ENCODE assay signal across 8 cellular contexts in genomic region chr3:119559441-119559963, GRCh38. TPM values are rescaled to one million over a fixed set of nuclear protein-coding genes. Genes with fewer than 3 reads are reported as not detected.
DNase-seq lines count a peak whose midpoint lies in the region; ATAC-seq, FAIRE-seq and TF ChIP-seq lines count a peak whose summit lies in the region.

Gene CD80, minus strand, starts transcription at chr3:119559614. Its CDS starts 1,886 bp downstream, at chr3:119557728.

- TF ChIP-seq EP300 in suprapubic skin (IDR thresholded peaks at IDR 0.05), result no peak

- dilution Hi-C loops in endothelial cell of umbilical vein (cut with MboI; ENCODE audit: extremely low pct_ligation_motif_present, low sequenced_read_pairs), result no loop called here

- H3K4me3 ChIP-seq in endothelial cell of umbilical vein (replicated peaks in 1 of 3; ENCODE audit: insufficient read depth in 1 of 3, low read depth in 1 of 3, low read length in 3 of 3) (no peak within 1 kb of the TSS), suprapubic skin (no peak within 1 kb of the TSS)

- no peak within 1 kb of the TSS for H2AFZ ChIP-seq in endothelial cell of umbilical vein (ENCODE audit: low read depth, low read length)

- H3K27ac Mint-ChIP-seq in activated CD4-positive, alpha-beta T cell treated with anti-CD3 and anti-CD28 coated beads for 36 hours, result peak within 1 kb of the TSS; percentile 15
- H3K27ac Mint-ChIP-seq in nephron progenitor cell, result no peak within 1 kb of the TSS

- WGBS in suprapubic skin, result 40% methylated on average over 7 of the region's 7 CpGs

- no peaks in the 10 kb centered on the region for H3K9me1 ChIP-seq in endothelial cell of umbilical vein (replicated peaks; ENCODE audit: control insufficient read depth, extremely low read depth, insufficient read depth, low read length)

- no peaks in the 10 kb centered on the region for H3K36me3 ChIP-seq in endothelial cell of umbilical vein (ENCODE audit: control insufficient read depth in 2 of 2, extremely low read depth in 1 of 2, insufficient read depth in 2 of 2, low read length in 2 of 2)
- no peaks in the 10 kb centered on the region for H3K36me3 ChIP-seq in suprapubic skin

- intact Hi-C loops in activated CD4-positive, alpha-beta T cell treated with anti-CD3 and anti-CD28 coated beads for 36 hours (cut with DNase I, micrococcal nuclease), result loop anchor here in 1 of 2 experiments (1.0 to 5.0 kb wide), 3 partner anchors 96 to 677 kb away; partner anchors contain the start of gene TMEM39A
- intact Hi-C loops in endothelial cell of umbilical vein (cut with micrococcal nuclease), result loop anchor here (10.0 kb wide), 1 partner anchor 285 kb away; no protein-coding TSS in a partner anchor

- H3K36me3 Mint-ChIP-seq in activated CD4-positive, alpha-beta T cell treated with anti-CD3 and anti-CD28 coated beads for 36 hours (ENCODE audit: low read depth), result no peaks in the 10 kb centered on the region
- H3K36me3 Mint-ChIP-seq in nephron progenitor cell (ENCODE audit: low read depth), result no peaks in the 10 kb centered on the region

- no peak within 1 kb of the TSS for H3K9ac ChIP-seq in endothelial cell of umbilical vein (replicated peaks; ENCODE audit: extremely low read depth, insufficient read depth, low read length)

- no peak within 1 kb of the TSS for H3K27ac ChIP-seq in endothelial cell of umbilical vein (ENCODE audit: insufficient read depth, low read depth, low read length)
- no peak within 1 kb of the TSS for H3K27ac ChIP-seq in suprapubic skin

- no peak within 1 kb of the TSS for H3K4me3 Mint-ChIP-seq in activated CD4-positive, alpha-beta T cell treated with anti-CD3 and anti-CD28 coated beads for 36 hours
- no peak within 1 kb of the TSS for H3K4me3 Mint-ChIP-seq in nephron progenitor cell

- FAIRE-seq in endothelial cell of umbilical vein (lab: Jason Lieb, UNC), result peak; percentile 33

- POLR2A ChIA-PET in activated CD4-positive, alpha-beta T cell treated with anti-CD3 and anti-CD28 coated beads for 36 hours (lab: Charles Lee), result no interaction called here
- POLR2A ChIA-PET in endothelial cell of umbilical vein (lab: Charles Lee), result no interaction called here

- no peaks in the 10 kb centered on the region for H3K27me3 Mint-ChIP-seq in activated CD4-positive, alpha-beta T cell treated with anti-CD3 and anti-CD28 coated beads for 36 hours
- peaks cover 3% of the 10 kb centered on the region for H3K27me3 Mint-ChIP-seq in nephron progenitor cell (ENCODE audit: low read depth, poor library complexity)

- no peaks in the 10 kb centered on the region for H3K79me2 ChIP-seq in endothelial cell of umbilical vein (ENCODE audit: control insufficient read depth, insufficient read depth, low read length)

- CTCF ChIA-PET in activated CD4-positive, alpha-beta T cell treated with anti-CD3 and anti-CD28 coated beads for 36 hours (lab: Charles Lee), result interaction anchor here (0.5 to 1.3 kb wide), 4 partner anchors 10 to 120 kb away, joined by 3 to 4 read pairs (median 4); no protein-coding TSS in a partner anchor
- CTCF ChIA-PET in endothelial cell of umbilical vein (lab: Charles Lee), result interaction anchor here (1.0 to 1.5 kb wide), 2 partner anchors 59 to 122 kb away, joined by 3 read pairs; no protein-coding TSS in a partner anchor

- H3K27me3 ChIP-seq in endothelial cell of umbilical vein (ENCODE audit: control insufficient read depth in 2 of 2, insufficient read depth in 2 of 2, low read length in 2 of 2) (peaks cover 0 to 13% of the 10 kb centered on the region in 2 experiments), suprapubic skin (no peaks in the 10 kb centered on the region)

- H3K9me3 Mint-ChIP-seq in activated CD4-positive, alpha-beta T cell treated with anti-CD3 and anti-CD28 coated beads for 36 hours (ENCODE audit: low read depth), result no peaks in the 10 kb centered on the region
- H3K9me3 Mint-ChIP-seq in nephron progenitor cell, result no peaks in the 10 kb centered on the region

- H3K4me1 Mint-ChIP-seq in activated CD4-positive, alpha-beta T cell treated with anti-CD3 and anti-CD28 coated beads for 36 hours, result peaks cover 13% of the 10 kb centered on the region
- no peaks in the 10 kb centered on the region for H3K4me1 Mint-ChIP-seq in nephron progenitor cell

- H3K4me1 ChIP-seq in endothelial cell of umbilical vein (ENCODE audit: control insufficient read depth, extremely low read depth, insufficient read depth, low read length) (no peaks in the 10 kb centered on the region), suprapubic skin (no peaks in the 10 kb centered on the region)

- DNase-seq in AG08395 (ENCODE audit: low spot score) (peak; percentile 49), NCI-H146 (lab: John Stamatoyannopoulos, UW) (peak; percentile 21), endothelial cell of umbilical vein (ENCODE audit: low read depth, low spot score) (peak; percentile 41), nephron progenitor cell (peak; percentile 8), suprapubic skin (ENCODE audit: low spot score in 2 of 2) (no peak)
- DNase-seq in activated CD4-positive, alpha-beta T cell treated with anti-CD3 and anti-CD28 coated beads for 36 hours, result peak; percentile 81

- BruUV-seq in endothelial cell of umbilical vein (replicated peaks; lab: Mats Ljungman, UMichigan), result no TSS peak

- H4K20me1 ChIP-seq in endothelial cell of umbilical vein (replicated peaks; ENCODE audit: control insufficient read depth, extremely low read depth, insufficient read depth, low read length), result no peaks in the 10 kb centered on the region

- ATAC-seq in GM18502 (IDR thresholded peaks at IDR 0.05; ENCODE audit: poor library complexity, unreplicated experiment), result peak; percentile 59
- peak; percentile 48 for ATAC-seq in HG02763 (IDR thresholded peaks at IDR 0.05; ENCODE audit: unreplicated experiment)
- ATAC-seq in activated CD4-positive, alpha-beta T cell treated with anti-CD3 and anti-CD28 coated beads for 36 hours, result peak; percentile 88

- no peak within 1 kb of the TSS for H3K4me2 ChIP-seq in endothelial cell of umbilical vein (ENCODE audit: insufficient read depth, low read length)

- TF ChIP-seq CTCF in endothelial cell of umbilical vein (IDR thresholded peaks at IDR 0.05; ENCODE audit: extremely low read depth in 1 of 2, insufficient read depth in 1 of 2, low read depth in 1 of 2, low read length in 2 of 2), result peak; percentile 16 to 40
- no peak for TF ChIP-seq CTCF in nephron progenitor cell (IDR thresholded peaks at IDR 0.05)
- no peak for TF ChIP-seq CTCF in suprapubic skin (IDR thresholded peaks at IDR 0.05)

- H3K9me3 ChIP-seq in endothelial cell of umbilical vein (replicated peaks; ENCODE audit: control insufficient read depth, insufficient read depth, low read length) (no peaks in the 10 kb centered on the region), suprapubic skin (no peaks in the 10 kb centered on the region)

- no peak for TF ChIP-seq POLR2A in endothelial cell of umbilical vein (IDR thresholded peaks at IDR 0.05; ENCODE audit: low read depth, low read length)
- TF ChIP-seq POLR2A in suprapubic skin (IDR thresholded peaks at IDR 0.05), result no peak

TF ChIP-seq in endothelial cell of umbilical vein, 7 proteins besides CTCF, POLR2A, EP300 and RAD21:
- TF ChIP-seq EZH2 (IDR thresholded peaks at IDR 0.05; ENCODE audit: borderline replicate concordance, low read depth, low read length, severe bottlenecking), result no peak
- TF ChIP-seq POLR2AphosphoS5 (IDR thresholded peaks at IDR 0.05; ENCODE audit: insufficient read depth, low read depth, low read length), result no peak
- no peak for TF ChIP-seq MYC (IDR thresholded peaks at IDR 0.05; ENCODE audit: low read depth, low read length)
- no peak for TF ChIP-seq GATA2 (IDR thresholded peaks at IDR 0.05; ENCODE audit: insufficient read depth, insufficient read length, low read depth, low read length)

RNA-seq across cellular contexts. Expression of gene CD80, which starts in this region (rescaled TPM):
- 1 to 10 TPM in 1 of 2 experiments, under 1 TPM in 1; 0.74 to 1.2 TPM for total RNA-seq in activated CD4-positive, alpha-beta T cell treated with anti-CD3 and anti-CD28 coated beads for 36 hours
- total RNA-seq in endothelial cell of umbilical vein, result not detected in 2 replicates
- not detected in 2 replicates for polyA plus RNA-seq in endothelial cell of umbilical vein
- not detected in 2 replicates for polyA plus RNA-seq in endothelial cell of umbilical vein (2011; cell fraction: cytosol; rRNA removed)
- not detected in 2 replicates for polyA plus RNA-seq in endothelial cell of umbilical vein (2011; cell fraction: nucleus; rRNA removed)
- polyA plus RNA-seq in endothelial cell of umbilical vein (2012), result not detected in 2 replicates
- polyA minus RNA-seq in endothelial cell of umbilical vein, result not detected in 2 replicates
- not detected for polyA minus RNA-seq in endothelial cell of umbilical vein (2011; cell fraction: cytosol; rRNA and poly(A)+ RNA removed)
- polyA minus RNA-seq in endothelial cell of umbilical vein (2011; cell fraction: nucleus; rRNA and poly(A)+ RNA removed), result not detected in 2 replicates
- total RNA-seq in suprapubic skin, result not detected

Comparison
In these comparisons a context has a peak if more than half of its experiments do, and no peak if none do; other contexts are left out.
1. Peak in DNase-seq in endothelial cell of umbilical vein; RNA of the gene not detected or under 1 TPM.
2. DNase-seq: peak in AG08395 (single experiment), NCI-H146 (single experiment), activated CD4-positive, alpha-beta T cell treated with anti-CD3 and anti-CD28 coated beads for 36 hours (single experiment) and nephron progenitor cell (single experiment); none in suprapubic skin (0 of 2).
3. CTCF ChIP-seq: peak in endothelial cell of umbilical vein (2 of 2); none in nephron progenitor cell (single experiment) and suprapubic skin (0 of 2).
4. Peak in every context shown above with its lines, with median percentiles within 50 percentile points of each other: ATAC-seq.